In genomic region chr12:121503395-121503794, GRCh38 we compare ENCODE assay signal across 1 cellular context.
TF ChIP-seq lines count a peak whose summit lies in the region.

No MANE protein-coding gene starts in this region.

TF ChIP-seq in HEK293, 187 proteins besides CTCF, POLR2A, EP300 and RAD21 (continued from another document):
- TF ChIP-seq, protein P1, sequence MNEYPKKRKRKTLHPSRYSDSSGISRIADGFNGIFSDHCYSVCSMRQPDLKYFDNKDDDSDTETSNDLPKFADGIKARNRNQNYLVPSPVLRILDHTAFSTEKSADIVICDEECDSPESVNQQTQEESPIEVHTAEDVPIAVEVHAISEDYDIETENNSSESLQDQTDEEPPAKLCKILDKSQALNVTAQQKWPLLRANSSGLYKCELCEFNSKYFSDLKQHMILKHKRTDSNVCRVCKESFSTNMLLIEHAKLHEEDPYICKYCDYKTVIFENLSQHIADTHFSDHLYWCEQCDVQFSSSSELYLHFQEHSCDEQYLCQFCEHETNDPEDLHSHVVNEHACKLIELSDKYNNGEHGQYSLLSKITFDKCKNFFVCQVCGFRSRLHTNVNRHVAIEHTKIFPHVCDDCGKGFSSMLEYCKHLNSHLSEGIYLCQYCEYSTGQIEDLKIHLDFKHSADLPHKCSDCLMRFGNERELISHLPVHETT (tag by site-specific recombination; IDR thresholded peaks at IDR 0.05) = no peak
